16 cellular contexts compared by ENCODE assay signal in genomic region chr1:115069186-115069585, GRCh38. TPM values are rescaled to one million over a fixed set of nuclear protein-coding genes. Genes with fewer than 3 reads are reported as not detected.
DNase-seq lines count a peak whose midpoint lies in the region; ATAC-seq and TF ChIP-seq lines count a peak whose summit lies in the region.
"Had no signal": no experiment of that assay in that cellular context is flagged by ENCODE, and none has a peak within 500 bp of the region (broad histone marks: within the 10 kb centered on the region; RNA-seq: fewer than 3 reads in every experiment).

No MANE protein-coding gene starts in this region.

- TF ChIP-seq CTCF in cardiac muscle cell (IDR thresholded peaks at IDR 0.05; ENCODE audit: low read depth, low read length) (no peak), left ventricle myocardium inferior (IDR thresholded peaks at IDR 0.05; ENCODE audit: borderline replicate concordance) (no peak), astrocyte of the spinal cord (IDR thresholded peaks at IDR 0.05; ENCODE audit: low read depth, low read length) (no peak), mesothelial cell of epicardium (IDR thresholded peaks at IDR 0.05; ENCODE audit: unreplicated experiment) (no peak)

- WGBS in aorta, 2 donors, result 3 to 5% methylated on average over 6 of the region's 6 CpGs

- H3K27ac Mint-ChIP-seq in mesothelial cell of epicardium, result peak overlapping the region; percentile 89
- peak overlapping the region in 3 of 10 donors; percentile 34 to 67 (median 41) for H3K27ac Mint-ChIP-seq in naive thymus-derived CD8-positive, alpha-beta T cell

- H3K4me3 ChIP-seq in cardiac muscle cell (no peak overlapping the region), left ventricle myocardium inferior (no peak overlapping the region), astrocyte of the spinal cord (ENCODE audit: low read depth, low read length) (no peak overlapping the region), aorta (ENCODE audit: low read length in 2 of 2) (no peak overlapping the region)
- H3K4me3 ChIP-seq: A549, tibial nerve had no signal

- peaks cover 5% of the 10 kb centered on the region for H3K27me3 Mint-ChIP-seq in mesothelial cell of epicardium (ENCODE audit: low read depth)
- H3K27me3 Mint-ChIP-seq in naive thymus-derived CD8-positive, alpha-beta T cell, result no peaks in the 10 kb centered on the region
- H3K27me3 Mint-ChIP-seq: T-cell had no signal

- H3K9me3 ChIP-seq in cardiac muscle cell (ENCODE audit: low read depth) (no peaks in the 10 kb centered on the region), left ventricle myocardium inferior (replicated peaks) (no peaks in the 10 kb centered on the region), aorta (ENCODE audit: control insufficient read depth, low read length) (no peaks in the 10 kb centered on the region)
- H3K9me3 ChIP-seq: A549, tibial nerve had no signal

- peaks cover 8% of the 10 kb centered on the region for H3K9me3 Mint-ChIP-seq in mesothelial cell of epicardium
- no peaks in the 10 kb centered on the region for H3K9me3 Mint-ChIP-seq in naive thymus-derived CD8-positive, alpha-beta T cell
- H3K9me3 Mint-ChIP-seq: T-cell had no signal

- peaks cover 4% of the 10 kb centered on the region for H3K36me3 ChIP-seq in cardiac muscle cell
- H3K36me3 ChIP-seq in left ventricle myocardium inferior, result no peaks in the 10 kb centered on the region
- H3K36me3 ChIP-seq in aorta (ENCODE audit: control insufficient read depth in 1 of 2, insufficient read depth in 2 of 2, low read length in 1 of 2), result no peaks in the 10 kb centered on the region
- H3K36me3 ChIP-seq: tibial nerve had no signal

- ATAC-seq in aorta (ENCODE audit: low FRiP score) (peak; percentile 57), GM19035 (IDR thresholded peaks at IDR 0.05; ENCODE audit: unreplicated experiment) (no peak)
- ATAC-seq in naive thymus-derived CD8-positive, alpha-beta T cell, result no peak
- ATAC-seq: A549 had no signal

- H3K4me3 Mint-ChIP-seq in mesothelial cell of epicardium, result no peak overlapping the region
- H3K4me3 Mint-ChIP-seq in naive thymus-derived CD8-positive, alpha-beta T cell, result no peak overlapping the region
- H3K4me3 Mint-ChIP-seq: T-cell had no signal

- no peaks in the 10 kb centered on the region for H3K36me3 Mint-ChIP-seq in mesothelial cell of epicardium
- H3K36me3 Mint-ChIP-seq in naive thymus-derived CD8-positive, alpha-beta T cell, result no peaks in the 10 kb centered on the region
- H3K36me3 Mint-ChIP-seq: T-cell had no signal

- H3K27me3 ChIP-seq in cardiac muscle cell (no peaks in the 10 kb centered on the region), left ventricle myocardium inferior (ENCODE audit: low read depth) (no peaks in the 10 kb centered on the region), aorta (ENCODE audit: control insufficient read depth in 1 of 2, insufficient read depth in 2 of 2, low read length in 1 of 2) (no peaks in the 10 kb centered on the region)
- H3K27me3 ChIP-seq: tibial nerve had no signal

- intact Hi-C loops in left ventricle myocardium inferior (cut with micrococcal nuclease) (no loop called here), aorta (cut with DNase I) (no loop called here)

- in situ Hi-C loops in astrocyte of the spinal cord (cut with HindIII; ENCODE audit: low sequenced_read_pairs), result no loop called here

- DNase-seq in cardiac muscle cell (ENCODE audit: low read depth in 1 of 2, low spot score in 1 of 2), result no peak
- no peak for DNase-seq in left ventricle myocardium inferior
- peak; percentile 73 for DNase-seq in astrocyte of the spinal cord (ENCODE audit: low read depth, low spot score)
- no peak for DNase-seq in mesothelial cell of epicardium (ENCODE audit: low spot score in 2 of 2, unreplicated experiment in 2 of 2)
- peak; percentile 75 to 82 for DNase-seq in aorta
- DNase-seq in naive thymus-derived CD8-positive, alpha-beta T cell, result no peak
- DNase-seq in NCI-H1048 (lab: John Stamatoyannopoulos, UW), result no peak
- DNase-seq: amygdala, NCI-H526 treated with DMSO at 0.1 percent for 48 hours, T-cell had no signal

- POLR2A ChIA-PET in naive thymus-derived CD8-positive, alpha-beta T cell (lab: Charles Lee), result no interaction called here

- peak overlapping the region; percentile 81 for H3K27ac ChIP-seq in cardiac muscle cell
- H3K27ac ChIP-seq in left ventricle myocardium inferior (replicated peaks), result no peak overlapping the region
- peak overlapping the region; percentile 4 to 94 for H3K27ac ChIP-seq in aorta (ENCODE audit: low read depth in 1 of 2, low read length in 2 of 2)
- H3K27ac ChIP-seq: A549, tibial nerve had no signal

- peaks cover 64% of the 10 kb centered on the region for H3K4me1 Mint-ChIP-seq in mesothelial cell of epicardium
- H3K4me1 Mint-ChIP-seq in naive thymus-derived CD8-positive, alpha-beta T cell, result peaks cover 16 to 54% (median 40%) of the 10 kb centered on the region in 4 donors

- H3K4me1 ChIP-seq in cardiac muscle cell (ENCODE audit: low read depth) (peaks cover 51% of the 10 kb centered on the region), left ventricle myocardium inferior (peaks cover 38% of the 10 kb centered on the region), aorta (ENCODE audit: control insufficient read depth in 1 of 2, insufficient read depth in 2 of 2, low read length in 2 of 2) (peaks cover 3 to 8% of the 10 kb centered on the region in 2 donors)
- H3K4me1 ChIP-seq: A549, tibial nerve had no signal

RNA-seq across cellular contexts. Expression of gene TSPAN2, which starts 20.1 kb away (rescaled TPM):
- total RNA-seq in cardiac muscle cell, result 26.6 and 45.6 TPM in 2 replicates
- polyA plus RNA-seq in cardiac muscle cell, result 87.3 and 88.0 TPM in 2 replicates
- total RNA-seq in left ventricle myocardium inferior, result 5.3 TPM
- total RNA-seq in mesothelial cell of epicardium, result 12.1 to 14.2 TPM (median 12.2 TPM) in 3 replicates
- 10 to 100 TPM; 49.5 to 83.0 TPM for total RNA-seq in aorta
- 10 to 100 TPM; 26.2 to 29.4 TPM for polyA plus RNA-seq in aorta
- under 1 TPM; 0.68 to 0.77 TPM for total RNA-seq in naive thymus-derived CD8-positive, alpha-beta T cell
- 10 to 100 TPM in 1 of 3 donors, 1 to 10 TPM in 1, under 1 TPM in 1; 0.92 to 16.3 (median 3.2) TPM for polyA plus RNA-seq in naive thymus-derived CD8-positive, alpha-beta T cell

RNA-seq across cellular contexts. Expression of gene TSHB, which starts 39.6 kb away (rescaled TPM):
- total RNA-seq in cardiac muscle cell, result not detected in 2 replicates
- not detected in 2 replicates for polyA plus RNA-seq in cardiac muscle cell
- not detected for total RNA-seq in left ventricle myocardium inferior
- not detected in 3 replicates for total RNA-seq in mesothelial cell of epicardium
- total RNA-seq in aorta, result not detected
- not detected for polyA plus RNA-seq in aorta
- total RNA-seq in naive thymus-derived CD8-positive, alpha-beta T cell, result not detected
- not detected for polyA plus RNA-seq in naive thymus-derived CD8-positive, alpha-beta T cell
- total RNA-seq: activated CD8-positive, alpha-beta memory T cell treated with anti-CD3 and anti-CD28 coated beads for 36 hours; epithelial cell of proximal tubule; posterior vena cava; T-cell; tibial nerve had no signal
- polyA plus RNA-seq: A549 had no signal

Comparison
In these comparisons a context has a peak if more than half of its experiments do, and no peak if none do; other contexts are left out.
1. DNase-seq: peak in astrocyte of the spinal cord (single experiment) and aorta (2 of 2); none in cardiac muscle cell (0 of 2), left ventricle myocardium inferior (single experiment), mesothelial cell of epicardium (0 of 2), naive thymus-derived CD8-positive, alpha-beta T cell (0 of 10) and NCI-H1048 (single experiment).